Comparison of ENCODE assay signal across 8 cellular contexts in genomic region chr17:43713494-43714162, GRCh38. TPM values are rescaled to one million over a fixed set of nuclear protein-coding genes. Genes with fewer than 3 reads are reported as not detected.
A peak's percentile ranks its signal among the peaks of the same experiment; 100 is the strongest.
DNase-seq lines count a peak whose midpoint lies in the region; ATAC-seq and TF ChIP-seq lines count a peak whose summit lies in the region.

No MANE protein-coding gene starts in this region.

- H3K27me3 ChIP-seq in HCT116 (ENCODE audit: insufficient read depth, low read length) (no peaks in the 10 kb centered on the region), gastroesophageal sphincter (peaks cover 47% of the 10 kb centered on the region), osteoblast (ENCODE audit: insufficient read depth, low read length) (peaks cover 7% of the 10 kb centered on the region)

- no peak overlapping the region for H3K27ac ChIP-seq in HCT116 (ENCODE audit: low read depth, low read length)
- peak overlapping the region in 1 of 4 donors; percentile 48 for H3K27ac ChIP-seq in gastroesophageal sphincter
- no peak overlapping the region for H3K27ac ChIP-seq in osteoblast (ENCODE audit: low read depth, low read length)

- peaks cover 58% of the 10 kb centered on the region for H3K27me3 Mint-ChIP-seq in activated CD8-positive, alpha-beta memory T cell treated with anti-CD3 and anti-CD28 coated beads, Interleukin-2, amount 10 ng/mL, durations not matched to agents 7 days and 5 days

- no TSS peak for BruUV-seq in HCT116 (replicated peaks; lab: Mats Ljungman, UMichigan)

- RAD21 ChIA-PET in HCT116 (lab: Charles Lee; ENCODE audit: low non-redundant PET in 1 of 2, low total read pairs in 2 of 2, uncharacterized antibody in 2 of 2, unreplicated experiment in 2 of 2), result no interaction called here

- TF ChIP-seq EP300 in gastroesophageal sphincter (IDR thresholded peaks at IDR 0.05), result no peak

- H3K4me1 ChIP-seq in HCT116 (ENCODE audit: control insufficient read depth in 1 of 2, insufficient read depth in 2 of 2, low read length in 2 of 2) (peaks cover 0 to 29% of the 10 kb centered on the region in 2 experiments; a peak in 2 of 4 replicates), gastroesophageal sphincter (peaks cover 0 to 15% (median 0%) of the 10 kb centered on the region in 3 donors), osteoblast (ENCODE audit: insufficient read depth, low read length) (peaks cover 5% of the 10 kb centered on the region)

- intact Hi-C loops in HCT116 (cut with micrococcal nuclease), result no loop called here

- WGBS in gastroesophageal sphincter (ENCODE audit: low coverage in 1 of 2), 2 donors, result 3 to 4% methylated on average over 4 to 8 of the region's 53 CpGs

- peak overlapping the region; percentile 78 for H2AFZ ChIP-seq in HCT116 (ENCODE audit: low read depth, low read length, poor library complexity, severe bottlenecking)
- H2AFZ ChIP-seq in osteoblast (ENCODE audit: low read length), result peak overlapping the region; percentile 76

- no peaks in the 10 kb centered on the region for H3K36me3 Mint-ChIP-seq in activated CD8-positive, alpha-beta memory T cell treated with anti-CD3 and anti-CD28 coated beads, Interleukin-2, amount 10 ng/mL, durations not matched to agents 7 days and 5 days

- TF ChIP-seq RAD21 in HCT116 (IDR thresholded peaks at IDR 0.05; ENCODE audit: low read depth), result no peak

- peak overlapping the region; percentile 42 for H3K4me3 Mint-ChIP-seq in activated CD8-positive, alpha-beta memory T cell treated with anti-CD3 and anti-CD28 coated beads, Interleukin-2, amount 10 ng/mL, durations not matched to agents 7 days and 5 days

- H3K9me3 ChIP-seq in HCT116 (ENCODE audit: control insufficient read depth in 1 of 2, insufficient read depth in 1 of 2, low read depth in 1 of 2, low read length in 2 of 2) (no peaks in the 10 kb centered on the region), gastroesophageal sphincter (no peaks in the 10 kb centered on the region), osteoblast (ENCODE audit: low read depth, low read length) (no peaks in the 10 kb centered on the region)

- TF ChIP-seq CTCF in HCT116 (IDR thresholded peaks at IDR 0.05 in 2 of 3, conservative IDR thresholded peaks at IDR 0.05 in 1 of 3; ENCODE audit: borderline replicate concordance in 1 of 3, insufficient read depth in 1 of 3, low read depth in 2 of 3, low read length in 2 of 3) (no peak), gastroesophageal sphincter (IDR thresholded peaks at IDR 0.05) (no peak), osteoblast (IDR thresholded peaks at IDR 0.05; ENCODE audit: extremely low read depth, low read depth, low read length) (no peak)

- peak overlapping the region; percentile 32; the same call in 1 of the 2 replicates for H3K9ac ChIP-seq in HCT116 (ENCODE audit: low read length)

- H3K9me3 Mint-ChIP-seq in activated CD8-positive, alpha-beta memory T cell treated with anti-CD3 and anti-CD28 coated beads, Interleukin-2, amount 10 ng/mL, durations not matched to agents 7 days and 5 days (ENCODE audit: low read depth), result no peaks in the 10 kb centered on the region

- H3K79me2 ChIP-seq in HCT116 (ENCODE audit: insufficient read depth, low read length) (no peaks in the 10 kb centered on the region), osteoblast (ENCODE audit: insufficient read depth, low read length) (no peaks in the 10 kb centered on the region)

- H3K4me3 ChIP-seq in HCT116 (replicated peaks in 1 of 2; ENCODE audit: low read depth in 1 of 2, low read length in 2 of 2) (peak overlapping the region; percentile 33 to 51), gastroesophageal sphincter (peak overlapping the region; percentile 3 to 48), osteoblast (ENCODE audit: insufficient read depth, low read length) (peak overlapping the region; percentile 74)

- H3K4me1 Mint-ChIP-seq in activated CD8-positive, alpha-beta memory T cell treated with anti-CD3 and anti-CD28 coated beads, Interleukin-2, amount 10 ng/mL, durations not matched to agents 7 days and 5 days, result peaks cover 13% of the 10 kb centered on the region

- peak; percentile 73 for ATAC-seq in HCT116
- ATAC-seq in activated CD8-positive, alpha-beta memory T cell treated with anti-CD3 and anti-CD28 coated beads, Interleukin-2, amount 10 ng/mL, durations not matched to agents 7 days and 5 days, result peak; percentile 88
- peak; percentile 66 for ATAC-seq in gastroesophageal sphincter
- ATAC-seq in GM18867 (IDR thresholded peaks at IDR 0.05; ENCODE audit: unreplicated experiment), result no peak

- peak; percentile 84 for DNase-seq in AG20443 (ENCODE audit: low spot score)
- DNase-seq in HCT116 (ENCODE audit: low read depth, low spot score), result no peak
- DNase-seq in activated CD8-positive, alpha-beta memory T cell treated with anti-CD3 and anti-CD28 coated beads, Interleukin-2, amount 10 ng/mL, durations not matched to agents 7 days and 5 days, result peak; percentile 44
- peak; percentile 93 for DNase-seq in osteoblast (ENCODE audit: insufficient read length, low spot score, missing footprints)
- DNase-seq in middle frontal gyrus (ENCODE audit: extremely low spot score, low spot score), result no peak
- DNase-seq in COR-L47 (lab: John Stamatoyannopoulos, UW), result no peak

- no peak overlapping the region for H3K27ac Mint-ChIP-seq in activated CD8-positive, alpha-beta memory T cell treated with anti-CD3 and anti-CD28 coated beads, Interleukin-2, amount 10 ng/mL, durations not matched to agents 7 days and 5 days

- H4K20me1 ChIP-seq in HCT116 (ENCODE audit: insufficient read depth) (no peaks in the 10 kb centered on the region), osteoblast (ENCODE audit: insufficient read depth, low read length) (no peaks in the 10 kb centered on the region)

- H3K4me2 ChIP-seq in HCT116 (ENCODE audit: low read length) (peak overlapping the region; percentile 76), osteoblast (ENCODE audit: insufficient read depth, low read length) (peak overlapping the region; percentile 82)

- H3K36me3 ChIP-seq in HCT116 (ENCODE audit: control insufficient read depth in 1 of 2, insufficient read depth in 2 of 2, low read length in 2 of 2) (no peaks in the 10 kb centered on the region), gastroesophageal sphincter (no peaks in the 10 kb centered on the region), osteoblast (ENCODE audit: insufficient read depth, low read length) (no peaks in the 10 kb centered on the region)

- CTCF ChIA-PET in HCT116 (lab: Charles Lee), result interaction anchor here (0.9 kb wide), 1 partner anchor 47 kb away, joined by 3 read pairs; no protein-coding TSS in a partner anchor
- CTCF ChIA-PET in activated CD8-positive, alpha-beta memory T cell treated with anti-CD3 and anti-CD28 coated beads, Interleukin-2, amount 10 ng/mL, durations not matched to agents 7 days and 5 days (lab: Charles Lee), result interaction anchor here (0.8 to 2.9 kb wide), 8 partner anchors 8 to 229 kb away, joined by 3 to 17 read pairs (median 4); partner anchors contain the start of genes DHX8 and SOST

- no peaks in the 10 kb centered on the region for H3K9me2 ChIP-seq in HCT116 (ENCODE audit: insufficient read depth)

- POLR2A ChIA-PET in HCT116 (lab: Charles Lee), result no interaction called here

- TF ChIP-seq POLR2A in HCT116 (IDR thresholded peaks at IDR 0.05; ENCODE audit: borderline replicate concordance, extremely low read depth, insufficient read depth, insufficient read length) (no peak), gastroesophageal sphincter (IDR thresholded peaks at IDR 0.05) (no peak)

TF ChIP-seq in HCT116, 20 proteins besides CTCF, POLR2A, EP300 and RAD21:
- TF ChIP-seq EGR1 (IDR thresholded peaks at IDR 0.05; ENCODE audit: low read depth), result peak; percentile 25; the same call in 1 of the 2 replicates
- no peak for TF ChIP-seq YY1 (IDR thresholded peaks at IDR 0.05; ENCODE audit: extremely low read depth, insufficient replicate concordance, low read depth, low read length)

RNA-seq across cellular contexts. Expression of gene SOST, which starts 45.0 kb away (rescaled TPM):
- total RNA-seq in HCT116 (2021; ENCODE audit: unreplicated experiment) (not detected), gastroesophageal sphincter (under 1 TPM in 1 of 4 donors, not detected in 3; 0.27 TPM), osteoblast (not detected in 2 replicates)
- polyA plus RNA-seq in HCT116 (2012), result not detected in 2 replicates
- total RNA-seq in activated CD8-positive, alpha-beta memory T cell treated with anti-CD3 and anti-CD28 coated beads, Interleukin-2, amount 10 ng/mL, durations not matched to agents 7 days and 5 days, result not detected

RNA-seq across cellular contexts. Expression of gene MEOX1, which starts 51.9 kb away (rescaled TPM):
- not detected for total RNA-seq in HCT116 (2021; ENCODE audit: unreplicated experiment)
- 0.05 TPM in 1 of 2 replicates, not detected in the other for polyA plus RNA-seq in HCT116 (2012)
- 1 to 10 TPM in 1 of 2 experiments, under 1 TPM in 1; 0.54 to 1.3 TPM for total RNA-seq in activated CD8-positive, alpha-beta memory T cell treated with anti-CD3 and anti-CD28 coated beads, Interleukin-2, amount 10 ng/mL, durations not matched to agents 7 days and 5 days
- 10 to 100 TPM in 1 of 4 donors, 1 to 10 TPM in 3; 5.3 to 11.8 (median 7.6) TPM for total RNA-seq in gastroesophageal sphincter
- under 0.01 TPM in 1 of 2 replicates, not detected in the other for total RNA-seq in osteoblast

Comparison
In these comparisons a context has a peak if more than half of its experiments do, and no peak if none do; other contexts are left out.
1. DNase-seq: peak in AG20443 (single experiment), activated CD8-positive, alpha-beta memory T cell treated with anti-CD3 and anti-CD28 coated beads, Interleukin-2, amount 10 ng/mL, durations not matched to agents 7 days and 5 days (single experiment) and osteoblast (single experiment); none in HCT116 (single experiment), middle frontal gyrus (single experiment) and COR-L47 (single experiment).
2. Peak in every context shown above with its lines, with median percentiles within 50 percentile points of each other: H3K4me3 ChIP-seq.